ENCODE assay signal across 10 cellular contexts in the genomic region with DNA sequence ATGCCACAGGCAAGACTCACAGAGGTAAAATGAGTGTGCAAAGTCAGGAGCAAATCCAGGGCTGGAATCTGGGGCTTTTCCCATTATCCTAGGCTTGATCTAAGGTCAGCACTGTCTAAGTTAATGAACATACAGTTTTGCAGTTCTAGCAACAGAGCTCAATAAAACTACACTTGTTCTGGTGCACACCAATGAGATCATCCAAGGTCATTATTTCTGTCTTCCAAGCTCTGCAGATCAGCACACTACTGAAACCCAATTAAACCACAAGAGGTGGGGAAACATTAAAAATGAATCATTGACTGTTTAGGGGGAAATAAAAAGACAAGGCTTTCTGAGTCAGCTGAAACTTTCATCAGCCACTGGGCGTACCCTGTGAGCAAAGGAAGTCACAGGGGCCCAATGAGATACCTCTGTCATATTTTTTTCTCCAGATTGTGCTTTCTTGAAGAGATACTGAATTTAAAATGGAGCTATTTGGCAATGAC.
DNase-seq lines count a peak whose midpoint lies in the region; ATAC-seq and TF ChIP-seq lines count a peak whose summit lies in the region.
"Had no signal": no experiment of that assay in that cellular context is flagged by ENCODE, and none has a peak within 500 bp of the region (broad histone marks: within the 10 kb centered on the region; RNA-seq: fewer than 3 reads in every experiment).

No MANE protein-coding gene starts in this region.

- no peaks in the 10 kb centered on the region for H3K27me3 ChIP-seq in KMS-11 (ENCODE audit: insufficient read depth, low read depth)
- no peaks in the 10 kb centered on the region for H3K27me3 ChIP-seq in CD4-positive, alpha-beta memory T cell (ENCODE audit: insufficient read depth, low read length)

- DNase-seq in GM10266 (ENCODE audit: extremely low spot score): peak; percentile 23
- DNase-seq in chondrocyte (ENCODE audit: low spot score): no peak
- no peak for DNase-seq in osteocyte (ENCODE audit: extremely low spot score, unreplicated experiment)
- DNase-seq in inferior parietal cortex (ENCODE audit: extremely low spot score): no peak
- no peak for DNase-seq in CD4-positive, alpha-beta memory T cell

- no peak overlapping the region for H3K4me3 ChIP-seq in KMS-11 (IDR thresholded peaks at IDR 0.05; ENCODE audit: insufficient read depth, low read depth, low read length)
- no peak overlapping the region for H3K4me3 ChIP-seq in CD4-positive, alpha-beta memory T cell (ENCODE audit: low read length in 2 of 2)

- H4K20me1 ChIP-seq in KMS-11 (ENCODE audit: insufficient read depth): no peaks in the 10 kb centered on the region

- no peaks in the 10 kb centered on the region for H3K36me3 ChIP-seq in KMS-11 (ENCODE audit: insufficient read depth)
- H3K36me3 ChIP-seq in CD4-positive, alpha-beta memory T cell (ENCODE audit: insufficient read depth, low read length): no peaks in the 10 kb centered on the region
- H3K36me3 ChIP-seq: neutrophil had no signal

- H3K4me2 ChIP-seq in KMS-11: peak overlapping the region; percentile 95

- H3K36me3 Mint-ChIP-seq in chondrocyte (ENCODE audit: low read depth) (no peaks in the 10 kb centered on the region), osteocyte (ENCODE audit: unreplicated experiment) (no peaks in the 10 kb centered on the region)
- no peaks in the 10 kb centered on the region for H3K36me3 Mint-ChIP-seq in CD4-positive, alpha-beta memory T cell

- H3K27me3 Mint-ChIP-seq in chondrocyte (ENCODE audit: low read depth): no peaks in the 10 kb centered on the region
- no peaks in the 10 kb centered on the region for H3K27me3 Mint-ChIP-seq in osteocyte (ENCODE audit: unreplicated experiment)
- H3K27me3 Mint-ChIP-seq in CD4-positive, alpha-beta memory T cell: no peaks in the 10 kb centered on the region

- H3K4me1 Mint-ChIP-seq in chondrocyte (ENCODE audit: low read depth): peaks cover 55% of the 10 kb centered on the region
- H3K4me1 Mint-ChIP-seq in osteocyte (ENCODE audit: unreplicated experiment): peaks cover 54% of the 10 kb centered on the region
- no peaks in the 10 kb centered on the region for H3K4me1 Mint-ChIP-seq in CD4-positive, alpha-beta memory T cell

- H3K79me2 ChIP-seq in KMS-11 (ENCODE audit: insufficient read depth, low read depth): no peaks in the 10 kb centered on the region

- CTCF ChIA-PET in CD4-positive, alpha-beta memory T cell (lab: Charles Lee; ENCODE audit: partially characterized antibody): no interaction called here

- POLR2A ChIA-PET in CD4-positive, alpha-beta memory T cell (lab: Charles Lee; ENCODE audit: partially characterized antibody): no interaction called here

- no peaks in the 10 kb centered on the region for H3K9me3 ChIP-seq in CD4-positive, alpha-beta memory T cell (ENCODE audit: control insufficient read depth in 1 of 2, low read length in 2 of 2)
- H3K9me3 ChIP-seq: neutrophil had no signal

- peaks cover 9% of the 10 kb centered on the region for H3K9me3 Mint-ChIP-seq in chondrocyte (ENCODE audit: low read depth)
- H3K9me3 Mint-ChIP-seq in osteocyte (ENCODE audit: unreplicated experiment): no peaks in the 10 kb centered on the region
- peaks cover 0 to 19% (median 2%) of the 10 kb centered on the region in 8 donors for H3K9me3 Mint-ChIP-seq in CD4-positive, alpha-beta memory T cell

- H3K9ac ChIP-seq in KMS-11: no peak overlapping the region

- peak overlapping the region; percentile 24; the same call in 1 of the 2 replicates for H3K27ac ChIP-seq in KMS-11
- no peak overlapping the region for H3K27ac ChIP-seq in CD4-positive, alpha-beta memory T cell (ENCODE audit: low read depth, low read length)
- H3K27ac ChIP-seq: neutrophil had no signal

- H3K4me3 Mint-ChIP-seq in chondrocyte (ENCODE audit: unreplicated experiment) (no peak overlapping the region), osteocyte (ENCODE audit: unreplicated experiment) (no peak overlapping the region)
- H3K4me3 Mint-ChIP-seq in CD4-positive, alpha-beta memory T cell: no peak overlapping the region
- H3K4me3 Mint-ChIP-seq: T-helper 1 cell treated with Interleukin-12 subunit alpha and Interleukin-12 subunit beta and Interleukin-4 antibody, amounts not matched to agents 30 μg/mL and 1 μg/mL, for 36 hours had no signal

- TF ChIP-seq CTCF in GM10266 (IDR thresholded peaks at IDR 0.05; ENCODE audit: control insufficient read depth, insufficient read depth, low read depth, missing control alignments) (no peak), KMS-11 (conservative IDR thresholded peaks at IDR 0.05; ENCODE audit: low read depth, low read length) (no peak), chondrocyte (IDR thresholded peaks at IDR 0.05) (no peak), osteocyte (IDR thresholded peaks at IDR 0.05) (no peak)

- intact Hi-C loops in CD4-positive, alpha-beta memory T cell (cut with micrococcal nuclease): no loop called here

- H2AFZ ChIP-seq in KMS-11 (ENCODE audit: low read depth): no peak overlapping the region

- peaks cover 62% of the 10 kb centered on the region for H3K4me1 ChIP-seq in KMS-11 (ENCODE audit: low read depth, poor library complexity, severe bottlenecking)
- H3K4me1 ChIP-seq in CD4-positive, alpha-beta memory T cell (ENCODE audit: insufficient read depth, low read length): no peaks in the 10 kb centered on the region

- H3K27ac Mint-ChIP-seq in chondrocyte (ENCODE audit: unreplicated experiment): peak overlapping the region; percentile 99
- H3K27ac Mint-ChIP-seq in osteocyte (ENCODE audit: unreplicated experiment): peak overlapping the region; percentile 99
- no peak overlapping the region for H3K27ac Mint-ChIP-seq in CD4-positive, alpha-beta memory T cell
- H3K27ac Mint-ChIP-seq: T-helper 1 cell treated with Interleukin-12 subunit alpha and Interleukin-12 subunit beta and Interleukin-4 antibody, amounts not matched to agents 30 μg/mL and 1 μg/mL, for 36 hours had no signal

- ATAC-seq in GM21576 (IDR thresholded peaks at IDR 0.05; ENCODE audit: unreplicated experiment) (peak; percentile 37), HG03045 (IDR thresholded peaks at IDR 0.05; ENCODE audit: unreplicated experiment) (no peak)

Comparison
In these comparisons a context has a peak if more than half of its experiments do, and no peak if none do; other contexts are left out.
1. H3K27ac Mint-ChIP-seq: peak in chondrocyte (single experiment) and osteocyte (single experiment); none in CD4-positive, alpha-beta memory T cell (0 of 7).